Comparison of ENCODE assay signal across 27 cellular contexts in genomic region chr21:31671931-31672330, GRCh38. TPM values are rescaled to one million over a fixed set of nuclear protein-coding genes. Genes with fewer than 3 reads are reported as not detected.
DNase-seq lines count a peak whose midpoint lies in the region; ATAC-seq, FAIRE-seq and TF ChIP-seq lines count a peak whose summit lies in the region.
"Had no signal": no experiment of that assay in that cellular context is flagged by ENCODE, and none has a peak within 500 bp of the region (broad histone marks: within the 10 kb centered on the region; RNA-seq: fewer than 3 reads in every experiment).

No MANE protein-coding gene starts in this region.

- H4K91ac ChIP-seq in H1 (replicated peaks; ENCODE audit: insufficient read length, low read length) (no peak overlapping the region), neuronal stem cell (ENCODE audit: low read depth, low read length, poor library complexity) (no peak overlapping the region)

- no peaks in the 10 kb centered on the region for H3K23me2 ChIP-seq in H1 (ENCODE audit: low read depth, low read length)

- H3K79me1 ChIP-seq in H1 (ENCODE audit: low read depth, low read length) (no peaks in the 10 kb centered on the region), neuronal stem cell (ENCODE audit: low read depth, low read length) (no peaks in the 10 kb centered on the region)

- no peak overlapping the region for H3K14ac ChIP-seq in H1 (ENCODE audit: insufficient read length)
- H3K14ac ChIP-seq in neuronal stem cell (ENCODE audit: low read length) = no peak overlapping the region

- no peaks in the 10 kb centered on the region for H3K27me3 Mint-ChIP-seq in activated naive CD8-positive, alpha-beta T cell
- H3K27me3 Mint-ChIP-seq in activated naive CD8-positive, alpha-beta T cell treated with anti-CD3 and anti-CD28 coated beads for 36 hours = no peaks in the 10 kb centered on the region
- peaks cover 0 to 2% (median 0%) of the 10 kb centered on the region in 5 donors for H3K27me3 Mint-ChIP-seq in naive thymus-derived CD8-positive, alpha-beta T cell
- H3K27me3 Mint-ChIP-seq: CD4-positive, CD25-positive, alpha-beta regulatory T cell had no signal

- TF ChIP-seq CTCF in H1 (IDR thresholded peaks at IDR 0.05; ENCODE audit: control extremely low read depth in 1 of 3, insufficient read depth in 1 of 3, low read depth in 1 of 3, low read length in 3 of 3) = no peak

- no peak for ATAC-seq in HG03565 (IDR thresholded peaks at IDR 0.05; ENCODE audit: unreplicated experiment)
- no peak for ATAC-seq in naive thymus-derived CD8-positive, alpha-beta T cell
- ATAC-seq: activated CD4-positive, CD25-positive, alpha-beta regulatory T cell treated with anti-CD3 and anti-CD28 coated beads, Interleukin-2, amount 50 U/mL, for 24 hours; body of pancreas had no signal

- WGBS in H1 (ENCODE audit: extremely low coverage in 1 of 2, insufficient coverage in 1 of 2, insufficient read length in 1 of 2, insufficient replicate concordance in 2 of 2, low coverage in 1 of 2, low lambda C conversion rate in 2 of 2, missing lambda C conversion rate in 1 of 2), 2 experiments = 85% methylated on average over 17 of the region's 17 CpGs; no CpG with 5 or more reads in 1 of the 2 experiments
- WGBS in neuronal stem cell (ENCODE audit: extremely low coverage in 2 of 2, insufficient read length in 2 of 2, insufficient replicate concordance in 1 of 2), 2 donors = no CpG with 5 or more reads among the region's 17 CpGs

- no peak overlapping the region for H2AFZ ChIP-seq in H1 (ENCODE audit: low read length)
- H2AFZ ChIP-seq in neuronal stem cell (ENCODE audit: low read length) = no peak overlapping the region

- H3K9me3 ChIP-seq in KOPT-K1 (ENCODE audit: insufficient read depth, low read length, poor library complexity, severe bottlenecking) (no peaks in the 10 kb centered on the region), H1 (ENCODE audit: insufficient read depth in 2 of 2, low read depth in 1 of 2, low read length in 1 of 2) (no peaks in the 10 kb centered on the region), neuronal stem cell (replicated peaks in 1 of 2; ENCODE audit: control insufficient read depth in 2 of 2, insufficient read depth in 1 of 2, low read depth in 1 of 2, low read length in 2 of 2) (no peaks in the 10 kb centered on the region)
- H3K9me3 ChIP-seq: body of pancreas, prostate gland, vagina had no signal

- no peak overlapping the region for H3K4me3 Mint-ChIP-seq in activated naive CD8-positive, alpha-beta T cell
- no peak overlapping the region for H3K4me3 Mint-ChIP-seq in activated naive CD8-positive, alpha-beta T cell treated with anti-CD3 and anti-CD28 coated beads for 36 hours
- H3K4me3 Mint-ChIP-seq in naive thymus-derived CD8-positive, alpha-beta T cell = no peak overlapping the region

- POLR2A ChIA-PET in H1 (lab: Charles Lee; ENCODE audit: partially characterized antibody) = interaction anchor here (1.4 kb wide), 1 partner anchor 12 kb away, joined by 3 read pairs; no protein-coding TSS in a partner anchor
- POLR2A ChIA-PET in naive thymus-derived CD8-positive, alpha-beta T cell (lab: Charles Lee) = no interaction called here

- no peak for TF ChIP-seq RAD21 in H1 (IDR thresholded peaks at IDR 0.05 in 1 of 2, conservative IDR thresholded peaks at IDR 0.05 in 1 of 2; ENCODE audit: low read depth in 2 of 2, low read length in 2 of 2)

- peaks cover 11% of the 10 kb centered on the region for H3K36me3 Mint-ChIP-seq in activated naive CD8-positive, alpha-beta T cell
- peaks cover 24% of the 10 kb centered on the region for H3K36me3 Mint-ChIP-seq in activated naive CD8-positive, alpha-beta T cell treated with anti-CD3 and anti-CD28 coated beads for 36 hours
- H3K36me3 Mint-ChIP-seq in naive thymus-derived CD8-positive, alpha-beta T cell = peaks cover 0 to 49% (median 18%) of the 10 kb centered on the region in 3 donors

- no peak overlapping the region for H3K4ac ChIP-seq in H1 (replicated peaks; ENCODE audit: insufficient read length, low read depth, low read length)
- no peak overlapping the region for H3K4ac ChIP-seq in neuronal stem cell (ENCODE audit: low read length)

- peaks cover 25% of the 10 kb centered on the region for H3K4me1 Mint-ChIP-seq in activated naive CD8-positive, alpha-beta T cell (ENCODE audit: low read depth)
- H3K4me1 Mint-ChIP-seq in activated naive CD8-positive, alpha-beta T cell treated with anti-CD3 and anti-CD28 coated beads for 36 hours = peaks cover 30% of the 10 kb centered on the region
- H3K4me1 Mint-ChIP-seq in naive thymus-derived CD8-positive, alpha-beta T cell = peaks cover 3 to 14% (median 7%) of the 10 kb centered on the region in 4 donors

- H3K27ac ChIP-seq in KOPT-K1 (ENCODE audit: low read depth, low read length, poor library complexity, severe bottlenecking) (peak overlapping the region; percentile 34), H1 (ENCODE audit: low read depth, low read length) (no peak overlapping the region), neuronal stem cell (replicated peaks; ENCODE audit: low read length) (no peak overlapping the region)
- H3K27ac ChIP-seq: body of pancreas, prostate gland, vagina had no signal

- H4K5ac ChIP-seq in H1 (ENCODE audit: insufficient read length, low read depth, low read length) = no peak overlapping the region

- H3K4me3 ChIP-seq in H1 (ENCODE audit: extremely low read depth in 1 of 4, insufficient read depth in 2 of 4, low read depth in 3 of 4, low read length in 4 of 4) = no peak overlapping the region
- no peak overlapping the region for H3K4me3 ChIP-seq in neuronal stem cell (ENCODE audit: low read length in 2 of 2)
- H3K4me3 ChIP-seq: body of pancreas, lung, prostate gland, vagina had no signal

- no peak overlapping the region for H2BK12ac ChIP-seq in H1 (ENCODE audit: low read depth, low read length)
- H2BK12ac ChIP-seq in neuronal stem cell (ENCODE audit: low read length) = no peak overlapping the region

- H2BK15ac ChIP-seq in H1 (ENCODE audit: low read length) (no peak overlapping the region), neuronal stem cell (ENCODE audit: low read length) (no peak overlapping the region)

- no peak for FAIRE-seq in H1 (lab: Jason Lieb, UNC)
- FAIRE-seq: A204.1, kidney, TTC549 had no signal

- H3K23ac ChIP-seq in H1 (ENCODE audit: insufficient read length) (no peak overlapping the region), neuronal stem cell (ENCODE audit: low read depth, low read length, poor library complexity) (peak overlapping the region; percentile 44)

- CTCF ChIA-PET in H1 (lab: Charles Lee; ENCODE audit: partially characterized antibody) = no interaction called here

- H4K8ac ChIP-seq in H1 (ENCODE audit: extremely low read depth, insufficient read depth, low read length) = no peak overlapping the region
- no peak overlapping the region for H4K8ac ChIP-seq in neuronal stem cell (ENCODE audit: low read depth, low read length)

- no peak overlapping the region for H2BK20ac ChIP-seq in H1 (ENCODE audit: low read length)

- TF ChIP-seq EP300 in H1 (IDR thresholded peaks at IDR 0.05; ENCODE audit: borderline replicate concordance in 1 of 2, low read depth in 2 of 2, low read length in 2 of 2) = no peak

- no peak for DNase-seq in activated naive CD8-positive, alpha-beta T cell treated with anti-CD3 and anti-CD28 coated beads for 36 hours
- no peak for DNase-seq in H1 (ENCODE audit: low read depth in 1 of 2, low spot score in 2 of 2)
- DNase-seq in neuronal stem cell (ENCODE audit: low spot score) = no peak
- DNase-seq in naive thymus-derived CD8-positive, alpha-beta T cell = no peak
- DNase-seq in RKO (ENCODE audit: low spot score) = no peak
- DNase-seq: activated effector memory CD4-positive, alpha-beta T cell treated with Interleukin-2 at 50 U/mL for 16 hours; activated T-cell treated with anti-CD3 and anti-CD28 coated beads for 4 hours; body of pancreas; CD4-positive, CD25-positive, alpha-beta regulatory T cell; DMS153; kidney; NCI-H1105 treated with DMSO at 0.1 percent for 48 hours; NCI-H2081 treated with DMSO at 0.1 percent for 48 hours; NCI-H226; NCI-H774; nucleus accumbens; stimulated activated naive CD4-positive, alpha-beta T cell treated with Interleukin-2 at 50 U/mL for 16 hours; T-helper 1 cell had no signal

- H3K56ac ChIP-seq in H1 (replicated peaks; ENCODE audit: insufficient read length, low read depth, low read length) = no peak overlapping the region

- no peak for TF ChIP-seq POLR2A in H1 (IDR thresholded peaks at IDR 0.05; ENCODE audit: control extremely low read depth in 1 of 2, low read depth in 2 of 2, low read length in 2 of 2)

- H3K18ac ChIP-seq in H1 (ENCODE audit: extremely low read depth, low read length) (no peak overlapping the region), neuronal stem cell (ENCODE audit: low read length) (peak overlapping the region; percentile 45)

- H4K20me1 ChIP-seq in H1 (replicated peaks in 1 of 2; ENCODE audit: control insufficient read depth in 1 of 2, insufficient read depth in 2 of 2, low read length in 2 of 2) = peaks cover 0 to 3% of the 10 kb centered on the region in 2 experiments

- H3K4me2 ChIP-seq in H1 (ENCODE audit: insufficient read depth in 1 of 2, low read depth in 2 of 2, low read length in 2 of 2) = no peak overlapping the region
- H3K4me2 ChIP-seq in neuronal stem cell (ENCODE audit: insufficient read depth, low read length, poor library complexity, severe bottlenecking) = no peak overlapping the region

- H3K27ac Mint-ChIP-seq in activated naive CD8-positive, alpha-beta T cell = peak overlapping the region; percentile 13
- no peak overlapping the region for H3K27ac Mint-ChIP-seq in activated naive CD8-positive, alpha-beta T cell treated with anti-CD3 and anti-CD28 coated beads for 36 hours
- H3K27ac Mint-ChIP-seq in naive thymus-derived CD8-positive, alpha-beta T cell = peak overlapping the region in 4 of 10 donors; percentile 28 to 79 (median 49)

- H2AK5ac ChIP-seq in H1 (ENCODE audit: low read depth, low read length) (no peak overlapping the region), neuronal stem cell (ENCODE audit: low read depth, low read length) (no peak overlapping the region)

- no peak overlapping the region for H2BK5ac ChIP-seq in H1 (ENCODE audit: low read depth, low read length)
- no peak overlapping the region for H2BK5ac ChIP-seq in neuronal stem cell (ENCODE audit: low read length)

- no peaks in the 10 kb centered on the region for H3K9me3 Mint-ChIP-seq in activated naive CD8-positive, alpha-beta T cell (ENCODE audit: low read depth)
- H3K9me3 Mint-ChIP-seq in activated naive CD8-positive, alpha-beta T cell treated with anti-CD3 and anti-CD28 coated beads for 36 hours = no peaks in the 10 kb centered on the region
- no peaks in the 10 kb centered on the region for H3K9me3 Mint-ChIP-seq in naive thymus-derived CD8-positive, alpha-beta T cell

- peaks cover 61% of the 10 kb centered on the region for H3K36me3 ChIP-seq in KOPT-K1 (ENCODE audit: insufficient read depth, low read length)
- peaks cover 0 to 41% (median 10%) of the 10 kb centered on the region in 4 experiments; a peak in 4 of 8 replicates for H3K36me3 ChIP-seq in H1 (ENCODE audit: control insufficient read depth in 2 of 4, insufficient read depth in 4 of 4, low read length in 3 of 4)
- H3K36me3 ChIP-seq in neuronal stem cell (replicated peaks in 1 of 2; ENCODE audit: control insufficient read depth in 2 of 2, insufficient read depth in 2 of 2, low read length in 2 of 2) = peaks cover 10 to 84% of the 10 kb centered on the region in 2 donors

- no peaks in the 10 kb centered on the region for H3K79me2 ChIP-seq in H1 (ENCODE audit: control insufficient read depth in 1 of 2, insufficient read depth in 2 of 2, low read length in 2 of 2)

- H3K4me1 ChIP-seq in H1 (replicated peaks in 1 of 4; ENCODE audit: control insufficient read depth in 3 of 4, insufficient read depth in 4 of 4, low read length in 3 of 4) (peaks cover 0 to 3% (median 2%) of the 10 kb centered on the region in 4 experiments; a peak in 3 of 7 replicates), neuronal stem cell (ENCODE audit: control insufficient read depth in 2 of 2, insufficient read depth in 1 of 2, low read depth in 1 of 2, low read length in 2 of 2) (peaks cover 0 to 5% of the 10 kb centered on the region in 2 donors)
- H3K4me1 ChIP-seq: body of pancreas, prostate gland had no signal

- H3K9ac ChIP-seq in H1 (replicated peaks in 1 of 4; ENCODE audit: extremely low read depth in 1 of 4, low read depth in 3 of 4, low read length in 3 of 4) = no peak overlapping the region
- peak overlapping the region; percentile 51 for H3K9ac ChIP-seq in neuronal stem cell (ENCODE audit: low read depth, low read length, poor library complexity)

- no peaks in the 10 kb centered on the region for H3K27me3 ChIP-seq in H1 (replicated peaks in 1 of 4; ENCODE audit: control insufficient read depth in 3 of 4, extremely low read depth in 1 of 4, insufficient read depth in 3 of 4, low read length in 3 of 4)
- H3K27me3 ChIP-seq in neuronal stem cell (ENCODE audit: control insufficient read depth in 3 of 3, insufficient read depth in 3 of 3, low read depth in 1 of 3, low read length in 3 of 3) = no peaks in the 10 kb centered on the region
- H3K27me3 ChIP-seq: body of pancreas, vagina had no signal

- H2BK120ac ChIP-seq in H1 (replicated peaks; ENCODE audit: low read depth, low read length) (no peak overlapping the region), neuronal stem cell (ENCODE audit: low read depth, low read length) (no peak overlapping the region)

RNA-seq across cellular contexts. Expression of gene SOD1, which starts 12.4 kb away (rescaled TPM):
- 100 to 1,000 TPM; 316 to 328 TPM for total RNA-seq in activated naive CD8-positive, alpha-beta T cell treated with anti-CD3 and anti-CD28 coated beads for 36 hours
- 192 and 202 TPM in 2 replicates for total RNA-seq in H1 (2021; fragmentation: NEBNext Ultra II Directional; extraction: Animal tissue kit (Norgen Biotek cat#: 25700))
- polyA plus RNA-seq in H1 (2011; rRNA removed) = 168 and 226 TPM in 2 replicates
- 292 TPM for polyA plus RNA-seq in H1 (2011; cell fraction: cytosol; rRNA removed)
- polyA plus RNA-seq in H1 (2011; cell fraction: nucleus; rRNA removed) = 46.3 TPM
- polyA plus RNA-seq in H1 (2012, experiment 1 of 2) = 226 to 357 TPM (median 259 TPM) in 4 replicates
- polyA plus RNA-seq in H1 (2012, experiment 2 of 2) = 86.4 TPM
- 216 TPM for polyA plus RNA-seq in H1 (2013, experiment 1 of 2)
- polyA plus RNA-seq in H1 (2013, experiment 2 of 2) = 218 TPM
- 66.3 and 67.6 TPM in 2 replicates for polyA minus RNA-seq in H1 (2011; rRNA and poly(A)+ RNA removed)
- polyA minus RNA-seq in H1 (2011; cell fraction: cytosol; rRNA and poly(A)+ RNA removed) = 221 TPM
- polyA minus RNA-seq in H1 (2011; cell fraction: nucleus; rRNA and poly(A)+ RNA removed) = 34.9 TPM
- polyA plus RNA-seq in neuronal stem cell (2013, experiment 1 of 2) = 203 TPM
- polyA plus RNA-seq in neuronal stem cell (2013, experiment 2 of 2) = 206 TPM
- 100 to 1,000 TPM; 199 to 211 TPM for total RNA-seq in naive thymus-derived CD8-positive, alpha-beta T cell
- 100 to 1,000 TPM; 566 to 661 (median 623) TPM for polyA plus RNA-seq in naive thymus-derived CD8-positive, alpha-beta T cell

RNA-seq across cellular contexts. Expression of gene SCAF4, which starts 60.0 kb away (rescaled TPM):
- 10 to 100 TPM; 50.3 to 55.4 TPM for total RNA-seq in activated naive CD8-positive, alpha-beta T cell treated with anti-CD3 and anti-CD28 coated beads for 36 hours
- total RNA-seq in H1 (2021; fragmentation: NEBNext Ultra II Directional; extraction: Animal tissue kit (Norgen Biotek cat#: 25700)) = 55.1 and 56.8 TPM in 2 replicates
- polyA plus RNA-seq in H1 (2011; rRNA removed) = 28.9 and 38.4 TPM in 2 replicates
- 24.4 TPM for polyA plus RNA-seq in H1 (2011; cell fraction: cytosol; rRNA removed)
- 62.9 TPM for polyA plus RNA-seq in H1 (2011; cell fraction: nucleus; rRNA removed)
- polyA plus RNA-seq in H1 (2012, experiment 1 of 2) = 39.5 to 45.9 TPM (median 42.1 TPM) in 4 replicates
- 16.1 TPM for polyA plus RNA-seq in H1 (2012, experiment 2 of 2)
- polyA plus RNA-seq in H1 (2013, experiment 1 of 2) = 42.7 TPM
- polyA plus RNA-seq in H1 (2013, experiment 2 of 2) = 37.1 TPM
- 37.2 and 43.3 TPM in 2 replicates for polyA minus RNA-seq in H1 (2011; rRNA and poly(A)+ RNA removed)
- polyA minus RNA-seq in H1 (2011; cell fraction: cytosol; rRNA and poly(A)+ RNA removed) = 25.5 TPM
- 126 TPM for polyA minus RNA-seq in H1 (2011; cell fraction: nucleus; rRNA and poly(A)+ RNA removed)
- 58.8 TPM for polyA plus RNA-seq in neuronal stem cell (2013, experiment 1 of 2)
- 61.9 TPM for polyA plus RNA-seq in neuronal stem cell (2013, experiment 2 of 2)
- total RNA-seq in naive thymus-derived CD8-positive, alpha-beta T cell = 10 to 100 TPM; 59.2 to 67.1 TPM
- polyA plus RNA-seq in naive thymus-derived CD8-positive, alpha-beta T cell = 10 to 100 TPM; 12.2 to 29.0 (median 21.1) TPM
